In genomic region chr20:50810842-50811241, GRCh38 we compare ENCODE assay signal across 1 cellular context.
TF ChIP-seq lines count a peak whose summit lies in the region.

No MANE protein-coding gene starts in this region.

TF ChIP-seq in HepG2, 621 proteins besides CTCF, POLR2A, EP300 and RAD21:
- no peak for TF ChIP-seq SKIL (CRISPR knock-in tag; IDR thresholded peaks at IDR 0.05; ENCODE audit: borderline replicate concordance)
- no peak for TF ChIP-seq DNMT3B (CRISPR knock-in tag; conservative IDR thresholded peaks at IDR 0.05)
- TF ChIP-seq FOXC1 (CRISPR knock-in tag; IDR thresholded peaks at IDR 0.05; ENCODE audit: borderline replicate concordance) = no peak
- TF ChIP-seq SPEN (CRISPR knock-in tag; IDR thresholded peaks at IDR 0.05; ENCODE audit: low read depth) = no peak
- 0 out of 2 replicates have a peak, but pooled peaks have one; percentile 46 for TF ChIP-seq ZMYM3 (CRISPR knock-in tag; IDR thresholded peaks at IDR 0.05)
- TF ChIP-seq ZNF704 (CRISPR knock-in tag; IDR thresholded peaks at IDR 0.05; ENCODE audit: borderline replicate concordance) = no peak
